ENCODE assay signal across 10 cellular contexts in the genomic region with DNA sequence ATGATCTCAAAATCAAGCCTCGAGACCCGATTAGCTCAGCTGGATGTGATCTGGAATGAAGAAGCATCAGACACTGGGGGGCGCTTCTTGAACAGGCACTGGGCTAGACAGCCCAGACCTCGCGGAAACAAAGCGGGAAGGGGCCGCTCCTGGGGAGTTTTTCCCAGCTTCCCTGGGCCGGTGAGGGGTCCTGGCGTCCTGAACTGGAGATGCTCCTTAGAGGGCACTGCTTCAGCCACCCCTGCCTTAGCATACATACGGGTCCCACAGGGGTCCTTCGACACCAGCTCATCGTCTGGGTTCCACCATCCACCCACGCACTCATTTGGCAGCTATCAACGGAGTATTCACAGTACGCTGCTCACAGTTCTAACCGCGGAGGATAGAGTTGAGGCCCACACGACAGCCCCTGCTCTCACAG.
DNase-seq lines count a peak whose midpoint lies in the region; ATAC-seq and TF ChIP-seq lines count a peak whose summit lies in the region.
"Had no signal": no experiment of that assay in that cellular context is flagged by ENCODE, and none has a peak within 500 bp of the region (broad histone marks: within the 10 kb centered on the region; RNA-seq: fewer than 3 reads in every experiment).

No MANE protein-coding gene starts in this region.

- no peak for ATAC-seq in PC-3
- peak; percentile 77 for ATAC-seq in left ventricle myocardium superior
- ATAC-seq in HG02610 (IDR thresholded peaks at IDR 0.05; ENCODE audit: unreplicated experiment) = no peak

- DNase-seq in AG08395 (ENCODE audit: low spot score) = peak; percentile 35
- DNase-seq in GM13976 (ENCODE audit: low spot score) = peak; percentile 59
- no peak for DNase-seq in PC-3
- DNase-seq in left ventricle myocardium superior = peak; percentile 54
- no peak for DNase-seq in COR-L47 (lab: John Stamatoyannopoulos, UW)
- no peak for DNase-seq in NCI-H510A treated with DMSO at 0.1 percent for 48 hours (lab: John Stamatoyannopoulos, UW)
- DNase-seq in kidney tubule cell (ENCODE audit: low spot score) = no peak
- DNase-seq: dorsolateral prefrontal cortex, NCI-H1417 treated with DMSO at 0.1 percent for 48 hours had no signal

- no peak overlapping the region for H3K4me2 ChIP-seq in PC-3 (ENCODE audit: low read length)

- no peaks in the 10 kb centered on the region for H3K36me3 ChIP-seq in PC-3 (ENCODE audit: low read depth, low read length)

- no peaks in the 10 kb centered on the region for H3K79me2 ChIP-seq in PC-3 (ENCODE audit: low read length)

- H3K9me3 ChIP-seq in PC-3 (ENCODE audit: low read length) = no peaks in the 10 kb centered on the region

- peaks cover 41% of the 10 kb centered on the region for H3K27me3 ChIP-seq in PC-3 (ENCODE audit: low read length)

- no peak overlapping the region for H3K27ac ChIP-seq in PC-3 (ENCODE audit: low read length)
- H3K27ac ChIP-seq: dorsolateral prefrontal cortex had no signal

- CTCF ChIA-PET in PC-3 (lab: Charles Lee) = no interaction called here

- H3K9me2 ChIP-seq in PC-3 (replicated peaks; ENCODE audit: low read length) = no peaks in the 10 kb centered on the region

- intact Hi-C loops in PC-3 (cut with micrococcal nuclease) (no loop called here), left ventricle myocardium superior (cut with micrococcal nuclease) (no loop called here)

- H3K4me1 ChIP-seq in PC-3 (ENCODE audit: insufficient read depth, low read length) = no peaks in the 10 kb centered on the region

- in situ Hi-C loops in GM13976 (cut with MboI; ENCODE audit: low sequenced_read_pairs, unreplicated experiment) = no loop called here

- no TSS peak for BruUV-seq in PC-3 (replicated peaks; lab: Mats Ljungman, UMichigan)

- POLR2A ChIA-PET in PC-3 (lab: Charles Lee; ENCODE audit: unreplicated experiment) = no interaction called here

- no peaks in the 10 kb centered on the region for H3F3A ChIP-seq in PC-3 (ENCODE audit: low read length, unreplicated experiment)

- H4K20me1 ChIP-seq in PC-3 (ENCODE audit: low read length) = no peaks in the 10 kb centered on the region

- TF ChIP-seq CTCF in GM13976 (IDR thresholded peaks at IDR 0.05; ENCODE audit: borderline replicate concordance, control extremely low read depth, extremely low read depth, insufficient read depth, missing control alignments) = peak; percentile 28
- 0 out of 2 replicates have a peak, but pooled peaks have one; percentile 20 for TF ChIP-seq CTCF in PC-3 (conservative IDR thresholded peaks at IDR 0.05; ENCODE audit: low read depth, low read length)

- no peak overlapping the region for H2AFZ ChIP-seq in PC-3 (ENCODE audit: low read length)

- no peak overlapping the region for H3K4me3 ChIP-seq in PC-3 (ENCODE audit: low read length)

- no peak overlapping the region for H3K9ac ChIP-seq in PC-3 (ENCODE audit: low read length)

Comparison
In these comparisons a context has a peak if more than half of its experiments do, and no peak if none do; other contexts are left out.
1. DNase-seq: peak in AG08395 (single experiment), GM13976 (single experiment) and left ventricle myocardium superior (single experiment); none in PC-3 (single experiment), COR-L47 (single experiment), NCI-H510A treated with DMSO at 0.1 percent for 48 hours (single experiment) and kidney tubule cell (single experiment).